ENCODE assay signal across 14 cellular contexts in the genomic region with DNA sequence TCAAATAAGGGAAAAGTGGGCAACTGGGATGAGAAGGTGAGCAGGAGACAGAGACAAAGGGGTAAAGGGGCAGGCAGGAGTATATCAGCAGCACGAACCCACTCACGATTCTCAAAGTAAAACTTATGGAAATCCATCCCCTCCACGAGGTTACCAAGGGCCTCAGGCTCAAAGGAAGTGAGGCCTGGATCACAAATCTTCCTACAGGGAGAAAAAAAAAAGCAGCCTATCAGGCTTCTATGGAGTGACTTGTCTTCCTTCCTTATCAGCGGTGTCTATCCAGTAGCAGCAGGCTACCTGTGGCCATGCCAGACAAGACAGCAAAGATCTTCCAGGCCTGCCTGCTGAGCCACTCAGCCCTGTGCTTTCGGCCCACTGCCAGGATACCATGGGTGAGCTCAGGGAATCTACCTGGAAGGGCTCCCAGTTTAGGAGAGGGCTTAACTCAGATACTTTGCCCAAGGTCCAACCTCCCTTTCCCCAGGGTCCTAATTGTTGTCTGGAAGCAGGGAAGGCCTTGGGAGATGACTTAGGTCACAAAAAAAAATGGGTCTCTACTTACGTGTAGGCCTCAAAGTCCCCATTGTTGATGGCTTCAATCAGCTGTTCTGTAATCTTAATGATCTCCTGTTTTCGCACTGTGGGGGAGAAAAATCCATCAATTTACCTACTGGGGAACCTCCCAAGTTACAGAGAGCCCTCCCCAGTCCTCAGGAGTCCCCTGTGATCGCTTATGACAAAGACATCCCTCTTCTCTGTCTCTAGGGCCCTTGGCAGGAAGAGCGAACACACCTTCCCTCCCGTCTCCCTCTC. TPM values are rescaled to one million over a fixed set of nuclear protein-coding genes. Genes with fewer than 3 reads are reported as not detected.
DNase-seq lines count a peak whose midpoint lies in the region; ATAC-seq and TF ChIP-seq lines count a peak whose summit lies in the region.
"Had no signal": no experiment of that assay in that cellular context is flagged by ENCODE, and none has a peak within 500 bp of the region (broad histone marks: within the 10 kb centered on the region; RNA-seq: fewer than 3 reads in every experiment).

No MANE protein-coding gene starts in this region.

- H3K4me3 Mint-ChIP-seq in activated CD8-positive, alpha-beta T cell treated with anti-CD3 and anti-CD28 coated beads, Interleukin-2, amount 10 ng/mL, durations not matched to agents 7 days and 5 days: no peak overlapping the region
- no peak overlapping the region for H3K4me3 Mint-ChIP-seq in activated CD8-positive, alpha-beta T cell treated with anti-CD3 and anti-CD28 coated beads for 36 hours
- H3K4me3 Mint-ChIP-seq: memory B cell had no signal

- no peaks in the 10 kb centered on the region for H3K9me3 Mint-ChIP-seq in activated CD8-positive, alpha-beta T cell treated with anti-CD3 and anti-CD28 coated beads, Interleukin-2, amount 10 ng/mL, durations not matched to agents 7 days and 5 days (ENCODE audit: insufficient read depth)
- H3K9me3 Mint-ChIP-seq in activated CD8-positive, alpha-beta T cell treated with anti-CD3 and anti-CD28 coated beads for 36 hours: no peaks in the 10 kb centered on the region
- H3K9me3 Mint-ChIP-seq: memory B cell had no signal

- no peak for TF ChIP-seq CTCF in activated CD8-positive, alpha-beta T cell treated with anti-CD3 and anti-CD28 coated beads for 36 hours (IDR thresholded peaks at IDR 0.05)
- TF ChIP-seq CTCF in brain microvascular endothelial cell (IDR thresholded peaks at IDR 0.05; ENCODE audit: low read depth, low read length, missing control alignments): no peak
- no peak for TF ChIP-seq CTCF in stomach (IDR thresholded peaks at IDR 0.05)

- peaks cover 47% of the 10 kb centered on the region for H3K36me3 Mint-ChIP-seq in activated CD8-positive, alpha-beta T cell treated with anti-CD3 and anti-CD28 coated beads, Interleukin-2, amount 10 ng/mL, durations not matched to agents 7 days and 5 days (ENCODE audit: low read depth)
- peaks cover 10% of the 10 kb centered on the region for H3K36me3 Mint-ChIP-seq in activated CD8-positive, alpha-beta T cell treated with anti-CD3 and anti-CD28 coated beads for 36 hours (ENCODE audit: low read depth)

- H3K27me3 Mint-ChIP-seq in activated CD8-positive, alpha-beta T cell treated with anti-CD3 and anti-CD28 coated beads, Interleukin-2, amount 10 ng/mL, durations not matched to agents 7 days and 5 days (ENCODE audit: low read depth): no peaks in the 10 kb centered on the region
- H3K27me3 Mint-ChIP-seq in activated CD8-positive, alpha-beta T cell treated with anti-CD3 and anti-CD28 coated beads for 36 hours: no peaks in the 10 kb centered on the region
- H3K27me3 Mint-ChIP-seq: memory B cell had no signal

- H3K4me3 ChIP-seq in brain microvascular endothelial cell (ENCODE audit: low read depth, low read length) (no peak overlapping the region), stomach (no peak overlapping the region)

- no peak for DNase-seq in activated CD8-positive, alpha-beta T cell treated with anti-CD3 and anti-CD28 coated beads, Interleukin-2, amount 10 ng/mL, durations not matched to agents 7 days and 5 days
- no peak for DNase-seq in activated CD8-positive, alpha-beta T cell treated with anti-CD3 and anti-CD28 coated beads for 36 hours
- DNase-seq in brain microvascular endothelial cell: no peak
- DNase-seq in left lobe of liver (ENCODE audit: low spot score): peak; percentile 87
- DNase-seq in stomach: no peak
- no peak for DNase-seq in activated gamma-delta T cell treated with Interleukin-2 at 50 U/mL for 16 hours
- DNase-seq in caudate nucleus (lab: John Stamatoyannopoulos, UW): no peak
- DNase-seq: activated CD4-positive, alpha-beta T cell treated with anti-CD3 and anti-CD28 coated beads, Interleukin-2, amount 50 U/mL, for 1 hour; activated effector memory CD4-positive, alpha-beta T cell treated with anti-CD3 and anti-CD28 coated beads, Interleukin-2, amount 50 U/mL, for 16 hours; DMS 273 treated with DMSO at 0.1 percent for 48 hours; NCI-H187 treated with DMSO at 0.1 percent for 48 hours; T-helper 1 cell had no signal

- in situ Hi-C loops in brain microvascular endothelial cell (cut with HindIII; ENCODE audit: low pct_ligation_motif_present, low sequenced_read_pairs): no loop called here

- no peaks in the 10 kb centered on the region for H3K36me3 ChIP-seq in brain microvascular endothelial cell (replicated peaks)
- H3K36me3 ChIP-seq in stomach: peaks cover 17 to 84% (median 63%) of the 10 kb centered on the region in 4 donors

- H3K27ac Mint-ChIP-seq in activated CD8-positive, alpha-beta T cell treated with anti-CD3 and anti-CD28 coated beads, Interleukin-2, amount 10 ng/mL, durations not matched to agents 7 days and 5 days: peak overlapping the region; percentile 48
- H3K27ac Mint-ChIP-seq in activated CD8-positive, alpha-beta T cell treated with anti-CD3 and anti-CD28 coated beads for 36 hours: no peak overlapping the region
- H3K27ac Mint-ChIP-seq: memory B cell had no signal

- no peak for ATAC-seq in activated CD8-positive, alpha-beta T cell treated with anti-CD3 and anti-CD28 coated beads, Interleukin-2, amount 10 ng/mL, durations not matched to agents 7 days and 5 days
- no peak for ATAC-seq in activated CD8-positive, alpha-beta T cell treated with anti-CD3 and anti-CD28 coated beads for 36 hours
- ATAC-seq in left lobe of liver: peak; percentile 48
- no peak for ATAC-seq in HG03175 (IDR thresholded peaks at IDR 0.05; ENCODE audit: unreplicated experiment)

- 78 to 94% (median 91%) methylated on average over 9 to 10 of the region's 10 CpGs for WGBS in stomach, 5 donors

- H3K27me3 ChIP-seq in brain microvascular endothelial cell (replicated peaks) (no peaks in the 10 kb centered on the region), stomach (no peaks in the 10 kb centered on the region)

- intact Hi-C loops in activated CD8-positive, alpha-beta T cell treated with anti-CD3 and anti-CD28 coated beads for 36 hours (cut with micrococcal nuclease): no loop called here
- intact Hi-C loops in stomach (cut with DNase I; ENCODE audit: low total_unique reads): no loop called here

- no peak for TF ChIP-seq EP300 in stomach (IDR thresholded peaks at IDR 0.05)

- H3K9me3 ChIP-seq in stomach: no peaks in the 10 kb centered on the region

- CTCF ChIA-PET in activated CD8-positive, alpha-beta T cell treated with anti-CD3 and anti-CD28 coated beads, Interleukin-2, amount 10 ng/mL, durations not matched to agents 7 days and 5 days (lab: Charles Lee): interaction anchor here (0.8 kb wide), 1 partner anchor 35 kb away, joined by 3 read pairs; a partner anchor contains a TSS
- CTCF ChIA-PET in activated CD8-positive, alpha-beta T cell treated with anti-CD3 and anti-CD28 coated beads for 36 hours (lab: Charles Lee): interaction anchor here (1.0 to 3.1 kb wide), 3 partner anchors 11 to 62 kb away, joined by 3 to 15 read pairs (median 4); no protein-coding TSS in a partner anchor

- no peak for TF ChIP-seq POLR2A in stomach (IDR thresholded peaks at IDR 0.05)

- peaks cover 12 to 57% (median 25%) of the 10 kb centered on the region in 4 donors for H3K4me1 ChIP-seq in stomach

- peaks cover 4% of the 10 kb centered on the region for H3K4me1 Mint-ChIP-seq in activated CD8-positive, alpha-beta T cell treated with anti-CD3 and anti-CD28 coated beads, Interleukin-2, amount 10 ng/mL, durations not matched to agents 7 days and 5 days (ENCODE audit: low read depth)
- H3K4me1 Mint-ChIP-seq in activated CD8-positive, alpha-beta T cell treated with anti-CD3 and anti-CD28 coated beads for 36 hours (ENCODE audit: low read depth): peaks cover 2% of the 10 kb centered on the region
- H3K4me1 Mint-ChIP-seq: memory B cell had no signal

- POLR2A ChIA-PET in activated CD8-positive, alpha-beta T cell treated with anti-CD3 and anti-CD28 coated beads, Interleukin-2, amount 10 ng/mL, durations not matched to agents 7 days and 5 days (lab: Charles Lee): no interaction called here
- POLR2A ChIA-PET in activated CD8-positive, alpha-beta T cell treated with anti-CD3 and anti-CD28 coated beads for 36 hours (lab: Charles Lee): interaction anchor here (0.6 to 1.8 kb wide), 2 partner anchors 18 to 1393 kb away, joined by 3 to 5 read pairs; no protein-coding TSS in a partner anchor

- H3K27ac ChIP-seq in brain microvascular endothelial cell (peak overlapping the region; percentile 54), stomach (peak overlapping the region; percentile 24 to 64 (median 54)), caudate nucleus (ENCODE audit: low read depth, low read length) (no peak overlapping the region)

RNA-seq across cellular contexts. Expression of a gene that starts 5.7 kb away (rescaled TPM):
- total RNA-seq in activated CD8-positive, alpha-beta T cell treated with anti-CD3 and anti-CD28 coated beads, Interleukin-2, amount 10 ng/mL, durations not matched to agents 7 days and 5 days: 10 to 100 TPM; 60.7 to 61.1 TPM
- total RNA-seq in activated CD8-positive, alpha-beta T cell treated with anti-CD3 and anti-CD28 coated beads for 36 hours: 10 to 100 TPM; 51.1 to 53.5 TPM
- total RNA-seq in left lobe of liver (11.5 TPM), stomach (10 to 100 TPM in 4 of 5 donors, 1 to 10 TPM in 1; 2.3 to 97.4 (median 16.7) TPM)
- 1 to 10 TPM; 3.5 to 9.8 (median 6.5) TPM for polyA plus RNA-seq in stomach

RNA-seq across cellular contexts. Expression of a gene that starts 31.7 kb away (rescaled TPM):
- total RNA-seq in activated CD8-positive, alpha-beta T cell treated with anti-CD3 and anti-CD28 coated beads, Interleukin-2, amount 10 ng/mL, durations not matched to agents 7 days and 5 days: 10 to 100 TPM; 58.3 to 69.3 TPM
- total RNA-seq in activated CD8-positive, alpha-beta T cell treated with anti-CD3 and anti-CD28 coated beads for 36 hours: 10 to 100 TPM; 30.0 to 41.0 TPM
- total RNA-seq in left lobe of liver: 101 TPM
- total RNA-seq in stomach: 100 to 1,000 TPM in 3 of 5 donors, 10 to 100 TPM in 2; 43.4 to 325 (median 101) TPM
- 100 to 1,000 TPM in 1 of 3 donors, 10 to 100 TPM in 2; 53.4 to 121 (median 57.7) TPM for polyA plus RNA-seq in stomach

RNA-seq across cellular contexts. Expression of a gene that starts 35.3 kb away (rescaled TPM):
- total RNA-seq in activated CD8-positive, alpha-beta T cell treated with anti-CD3 and anti-CD28 coated beads, Interleukin-2, amount 10 ng/mL, durations not matched to agents 7 days and 5 days: 10 to 100 TPM; 33.0 to 35.3 TPM
- 10 to 100 TPM; 28.9 to 33.0 TPM for total RNA-seq in activated CD8-positive, alpha-beta T cell treated with anti-CD3 and anti-CD28 coated beads for 36 hours
- total RNA-seq in left lobe of liver (14.1 TPM), stomach (10 to 100 TPM in 3 of 5 donors, 1 to 10 TPM in 2; 1.3 to 51.0 (median 11.2) TPM)
- polyA plus RNA-seq in stomach: 10 to 100 TPM; 60.2 to 81.6 (median 69.9) TPM

RNA-seq across cellular contexts. Expression of a gene that starts 57.2 kb away (rescaled TPM):
- 10 to 100 TPM; 43.2 to 48.4 TPM for total RNA-seq in activated CD8-positive, alpha-beta T cell treated with anti-CD3 and anti-CD28 coated beads, Interleukin-2, amount 10 ng/mL, durations not matched to agents 7 days and 5 days
- 10 to 100 TPM; 17.8 to 18.5 TPM for total RNA-seq in activated CD8-positive, alpha-beta T cell treated with anti-CD3 and anti-CD28 coated beads for 36 hours
- 11.1 TPM for total RNA-seq in left lobe of liver
- total RNA-seq in stomach: 10 to 100 TPM; 28.8 to 93.3 (median 31.9) TPM
- polyA plus RNA-seq in stomach: 10 to 100 TPM in 2 of 3 donors, 1 to 10 TPM in 1; 7.5 to 22.8 (median 11.0) TPM
